ENCODE assay signal across 16 cellular contexts in genomic region chr12:53479314-53479713, GRCh38. TPM values are rescaled to one million over a fixed set of nuclear protein-coding genes. Genes with fewer than 3 reads are reported as not detected.
DNase-seq lines count a peak whose midpoint lies in the region; ATAC-seq and TF ChIP-seq lines count a peak whose summit lies in the region.
"Had no signal": no experiment of that assay in that cellular context is flagged by ENCODE, and none has a peak within 500 bp of the region (broad histone marks: within the 10 kb centered on the region; RNA-seq: fewer than 3 reads in every experiment).

No MANE protein-coding gene starts in this region.

- H3K79me2 ChIP-seq in GM23248 (ENCODE audit: insufficient read depth): peaks cover 41% of the 10 kb centered on the region

- peaks cover 92% of the 10 kb centered on the region for H3F3A ChIP-seq in GM23248 (ENCODE audit: insufficient read depth)

- WGBS in GM23248 (ENCODE audit: low coverage in 1 of 2, low lambda C conversion rate in 2 of 2, missing lambda C conversion rate in 2 of 2), 2 experiments: 53 to 64% methylated on average over 5 of the region's 5 CpGs

- H2AFZ ChIP-seq in GM23248: no peak overlapping the region

- no peaks in the 10 kb centered on the region for H3K9me3 ChIP-seq in GM23248 (ENCODE audit: low read depth)
- H3K9me3 ChIP-seq: BLaER1 treated with 17β-estradiol and CSF1 and Interleukin-3, amounts not matched to agents 10 nM and 100 nM; body of pancreas had no signal

- H3K27me3 Mint-ChIP-seq in osteocyte (ENCODE audit: unreplicated experiment): no peaks in the 10 kb centered on the region
- H3K27me3 Mint-ChIP-seq: naive B cell had no signal

- H3K9me3 Mint-ChIP-seq in osteocyte (ENCODE audit: unreplicated experiment): no peaks in the 10 kb centered on the region
- H3K9me3 Mint-ChIP-seq: naive B cell had no signal

- in situ Hi-C loops in GM23248 (cut with MboI): no loop called here

- no peak overlapping the region for H3K4me3 Mint-ChIP-seq in osteocyte (ENCODE audit: unreplicated experiment)
- H3K4me3 Mint-ChIP-seq: naive B cell had no signal

- no peak for DNase-seq in GM23248
- DNase-seq in osteocyte (ENCODE audit: extremely low spot score, unreplicated experiment): no peak
- DNase-seq in islet precursor cell: no peak
- no peak for DNase-seq in epidermal melanocyte (ENCODE audit: insufficient read length, low spot score)
- DNase-seq: body of pancreas, DMS79, left ventricle myocardium superior, naive B cell, NCI-H1694, SHP77 treated with DMSO at 0.1 percent for 48 hours had no signal

- no peak for ATAC-seq in GM18511 (IDR thresholded peaks at IDR 0.05; ENCODE audit: unreplicated experiment)
- ATAC-seq: body of pancreas had no signal

- H3K4me2 ChIP-seq in GM23248 (ENCODE audit: unreplicated experiment): no peak overlapping the region
- H3K4me2 ChIP-seq: BLaER1 treated with 17β-estradiol and CSF1 and Interleukin-3, amounts not matched to agents 10 nM and 100 nM had no signal

- TF ChIP-seq CTCF in osteocyte (IDR thresholded peaks at IDR 0.05): no peak

- peaks cover 13% of the 10 kb centered on the region for H3K4me1 Mint-ChIP-seq in osteocyte (ENCODE audit: unreplicated experiment)

- no peaks in the 10 kb centered on the region for H3K27me3 ChIP-seq in GM23248 (replicated peaks; ENCODE audit: insufficient read depth)
- H3K27me3 ChIP-seq: BLaER1 treated with 17β-estradiol and CSF1 and Interleukin-3, amounts not matched to agents 10 nM and 100 nM; body of pancreas had no signal

- H4K20me1 ChIP-seq in GM23248 (ENCODE audit: insufficient read depth): peaks cover 7% of the 10 kb centered on the region

- peak overlapping the region; percentile 71 for H3K27ac ChIP-seq in GM23248
- peak overlapping the region; percentile 60 for H3K27ac ChIP-seq in cingulate gyrus (ENCODE audit: low read depth, low read length)
- H3K27ac ChIP-seq: body of pancreas had no signal

- peak overlapping the region; percentile 18 for H3K9ac ChIP-seq in GM23248

- H3K36me3 ChIP-seq in GM23248 (ENCODE audit: low read depth): peaks cover 84% of the 10 kb centered on the region

- peak overlapping the region; percentile 38 for H3K27ac Mint-ChIP-seq in osteocyte (ENCODE audit: unreplicated experiment)

- peaks cover 44% of the 10 kb centered on the region for H3K4me1 ChIP-seq in GM23248 (ENCODE audit: insufficient read depth)

- no peak overlapping the region for H3K4me3 ChIP-seq in GM23248
- H3K4me3 ChIP-seq: BLaER1 treated with 17β-estradiol and CSF1 and Interleukin-3, amounts not matched to agents 10 nM and 100 nM; body of pancreas had no signal

- H3K9me2 ChIP-seq in GM23248 (ENCODE audit: insufficient read depth): no peaks in the 10 kb centered on the region

- peaks cover 50% of the 10 kb centered on the region for H3K36me3 Mint-ChIP-seq in osteocyte (ENCODE audit: unreplicated experiment)

TF ChIP-seq in PFSK-1, 5 proteins besides CTCF, POLR2A, EP300 and RAD21:
- TF ChIP-seq POLR2AphosphoS5 (IDR thresholded peaks at IDR 0.05; ENCODE audit: low read depth, low read length) (0 out of 2 replicates have a peak, but pooled peaks have one; percentile 47), REST (IDR thresholded peaks at IDR 0.05; ENCODE audit: insufficient read depth in 1 of 2, low read depth in 2 of 2, low read length in 2 of 2) (no peak), TAF1 (IDR thresholded peaks at IDR 0.05; ENCODE audit: borderline replicate concordance, insufficient read depth, low read length) (no peak)

RNA-seq across cellular contexts. Expression of gene MAP3K12, which starts 19.9 kb away (rescaled TPM):
- 36.5 and 37.4 TPM in 2 replicates for total RNA-seq in GM23248 (2014; rRNA removed; shearing (Covaris generic))
- polyA plus RNA-seq in GM23248 (2016; fragmentation: Nextera tagmentation; extraction: Ambion mirVana): 8.7 and 10.4 TPM in 2 replicates
- 30.7 TPM for polyA plus RNA-seq in PFSK-1 (2012; ENCODE audit: insufficient read length, low read depth)
- 47.7 and 51.8 TPM in 2 replicates for total RNA-seq in osteocyte

RNA-seq across cellular contexts. Expression of gene TARBP2, which starts 21.8 kb away (rescaled TPM):
- 40.1 and 54.1 TPM in 2 replicates for total RNA-seq in GM23248 (2014; rRNA removed; shearing (Covaris generic))
- 32.1 and 36.0 TPM in 2 replicates for polyA plus RNA-seq in GM23248 (2016; fragmentation: Nextera tagmentation; extraction: Ambion mirVana)
- polyA plus RNA-seq in PFSK-1 (2012; ENCODE audit: insufficient read length, low read depth): 65.6 TPM
- total RNA-seq in osteocyte: 33.9 and 38.8 TPM in 2 replicates

RNA-seq across cellular contexts. Expression of gene PCBP2, which starts 27.4 kb away (rescaled TPM):
- 143 TPM in 2 replicates for total RNA-seq in GM23248 (2014; rRNA removed; shearing (Covaris generic))
- 94.3 and 100 TPM in 2 replicates for polyA plus RNA-seq in GM23248 (2016; fragmentation: Nextera tagmentation; extraction: Ambion mirVana)
- 738 TPM for polyA plus RNA-seq in PFSK-1 (2012; ENCODE audit: insufficient read length, low read depth)
- total RNA-seq in osteocyte: 984 and 1,015 TPM in 2 replicates

RNA-seq across cellular contexts. Expression of gene NPFF, which starts 28.0 kb away (rescaled TPM):
- not detected in 2 replicates for total RNA-seq in GM23248 (2014; rRNA removed; shearing (Covaris generic))
- not detected in 2 replicates for polyA plus RNA-seq in GM23248 (2016; fragmentation: Nextera tagmentation; extraction: Ambion mirVana)
- 1.1 TPM for polyA plus RNA-seq in PFSK-1 (2012; ENCODE audit: insufficient read length, low read depth)
- not detected in 2 replicates for total RNA-seq in osteocyte
- total RNA-seq: body of pancreas, dermis microvascular lymphatic vessel endothelial cell, left ventricle myocardium superior, renal cortical epithelial cell had no signal

RNA-seq across cellular contexts. Expression of gene PRR13, which starts 37.8 kb away (rescaled TPM):
- total RNA-seq in GM23248 (2014; rRNA removed; shearing (Covaris generic)): 35.3 and 42.4 TPM in 2 replicates
- polyA plus RNA-seq in GM23248 (2016; fragmentation: Nextera tagmentation; extraction: Ambion mirVana): 217 and 221 TPM in 2 replicates
- polyA plus RNA-seq in PFSK-1 (2012; ENCODE audit: insufficient read length, low read depth): 224 TPM
- 102 and 105 TPM in 2 replicates for total RNA-seq in osteocyte
